ENCODE assay signal across 8 cellular contexts in the genomic region with DNA sequence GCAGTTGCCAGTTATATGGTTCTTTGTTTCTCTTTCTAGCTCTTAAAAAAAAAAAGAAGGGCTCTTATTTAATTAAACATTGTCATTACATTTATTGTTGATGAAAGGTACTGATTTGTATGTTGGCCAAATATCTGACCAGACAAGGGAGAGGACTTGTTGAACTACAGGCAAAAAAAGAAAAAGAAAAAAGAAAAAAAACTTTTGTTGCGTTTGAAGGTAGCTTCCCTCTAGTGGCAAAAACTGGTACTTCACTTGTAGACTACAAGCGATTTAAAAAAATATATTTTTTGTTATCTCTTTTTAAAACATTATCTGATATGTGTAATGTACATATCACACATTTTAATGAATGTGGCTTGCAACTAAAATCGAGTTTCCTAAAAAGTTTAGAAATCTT.
DNase-seq lines count a peak whose midpoint lies in the region; ATAC-seq, FAIRE-seq and TF ChIP-seq lines count a peak whose summit lies in the region.

No MANE protein-coding gene starts in this region.

- no peaks in the 10 kb centered on the region for H3K36me3 Mint-ChIP-seq in nephron (ENCODE audit: low read depth)
- H3K36me3 Mint-ChIP-seq in CD8-positive, alpha-beta memory T cell = no peaks in the 10 kb centered on the region

- no peak for ATAC-seq in HG03571 (IDR thresholded peaks at IDR 0.05; ENCODE audit: unreplicated experiment)

- no peak for FAIRE-seq in bronchial epithelial cell (lab: Jason Lieb, UNC)

- H3K4me1 ChIP-seq in CD8-positive, alpha-beta memory T cell (ENCODE audit: insufficient read depth, low read length) = no peaks in the 10 kb centered on the region

- H3K36me3 ChIP-seq in bronchial epithelial cell (ENCODE audit: control insufficient read depth, insufficient read depth, low read length) = no peaks in the 10 kb centered on the region
- H3K36me3 ChIP-seq in CD8-positive, alpha-beta memory T cell (ENCODE audit: insufficient read depth, low read length) = no peaks in the 10 kb centered on the region

- no peaks in the 10 kb centered on the region for H3K9me3 ChIP-seq in CD8-positive, alpha-beta memory T cell (ENCODE audit: low read length)

- H3K4me1 Mint-ChIP-seq in nephron = no peaks in the 10 kb centered on the region
- no peaks in the 10 kb centered on the region for H3K4me1 Mint-ChIP-seq in CD8-positive, alpha-beta memory T cell

- CTCF ChIA-PET in CD8-positive, alpha-beta memory T cell (lab: Charles Lee) = no interaction called here

- TF ChIP-seq CTCF in bronchial epithelial cell (IDR thresholded peaks at IDR 0.05; ENCODE audit: insufficient read depth, low read length, severe bottlenecking) (peak; percentile 50), nephron (IDR thresholded peaks at IDR 0.05; ENCODE audit: unreplicated experiment in 3 of 3) (peak; percentile 72 to 77 (median 76))

- peak overlapping the region in 1 of 3 experiments; percentile 51 for H3K27ac Mint-ChIP-seq in nephron
- no peak overlapping the region for H3K27ac Mint-ChIP-seq in CD8-positive, alpha-beta memory T cell

- DNase-seq in DMS53 treated with DMSO at 0.1 percent for 48 hours (lab: John Stamatoyannopoulos, UW; ENCODE audit: unreplicated experiment) (peak; percentile 11), MV-4-11 (lab: John Stamatoyannopoulos, UW) (peak; percentile 27), bronchial epithelial cell (ENCODE audit: low read depth) (peak; percentile 51), NCI-H128 (lab: John Stamatoyannopoulos, UW; ENCODE audit: unreplicated experiment) (no peak)
- DNase-seq in activated CD4-positive, alpha-beta T cell treated with anti-CD3 and anti-CD28 coated beads, Interleukin-2, amount 50 U/mL, for 48 hours = no peak
- DNase-seq in CD8-positive, alpha-beta memory T cell = no peak

- H3K27me3 ChIP-seq in bronchial epithelial cell (ENCODE audit: control insufficient read depth, insufficient read depth, low read length) = no peaks in the 10 kb centered on the region
- H3K27me3 ChIP-seq in CD8-positive, alpha-beta memory T cell (ENCODE audit: insufficient read depth, low read length, poor library complexity, severe bottlenecking) = no peaks in the 10 kb centered on the region

- no peaks in the 10 kb centered on the region for H3K27me3 Mint-ChIP-seq in nephron (ENCODE audit: low read depth)
- H3K27me3 Mint-ChIP-seq in CD8-positive, alpha-beta memory T cell = no peaks in the 10 kb centered on the region

- POLR2A ChIA-PET in CD8-positive, alpha-beta memory T cell (lab: Charles Lee) = no interaction called here

- no peak overlapping the region for H3K27ac ChIP-seq in CD8-positive, alpha-beta memory T cell (ENCODE audit: low read depth, low read length)

- peaks cover 2% of the 10 kb centered on the region for H3K9me3 Mint-ChIP-seq in nephron
- H3K9me3 Mint-ChIP-seq in CD8-positive, alpha-beta memory T cell = peaks cover 0 to 27% (median 7%) of the 10 kb centered on the region in 5 donors

- peak overlapping the region in 2 of 3 experiments; percentile 50 to 53 for H3K4me3 Mint-ChIP-seq in nephron
- no peak overlapping the region for H3K4me3 Mint-ChIP-seq in CD8-positive, alpha-beta memory T cell

- H3K4me3 ChIP-seq in bronchial epithelial cell (ENCODE audit: low read depth, low read length) = no peak overlapping the region
- H3K4me3 ChIP-seq in CD8-positive, alpha-beta memory T cell (ENCODE audit: low read length) = no peak overlapping the region

Comparison
In these comparisons a context has a peak if more than half of its experiments do, and no peak if none do; other contexts are left out.
1. DNase-seq: peak in DMS53 treated with DMSO at 0.1 percent for 48 hours (single experiment), MV-4-11 (single experiment) and bronchial epithelial cell (single experiment); none in NCI-H128 (single experiment), activated CD4-positive, alpha-beta T cell treated with anti-CD3 and anti-CD28 coated beads, Interleukin-2, amount 50 U/mL, for 48 hours (0 of 2) and CD8-positive, alpha-beta memory T cell (0 of 5).
2. H3K4me3 Mint-ChIP-seq: peak in nephron (2 of 3); none in CD8-positive, alpha-beta memory T cell (0 of 7).